Comparison of ENCODE assay signal across 12 cellular contexts in the genomic region with DNA sequence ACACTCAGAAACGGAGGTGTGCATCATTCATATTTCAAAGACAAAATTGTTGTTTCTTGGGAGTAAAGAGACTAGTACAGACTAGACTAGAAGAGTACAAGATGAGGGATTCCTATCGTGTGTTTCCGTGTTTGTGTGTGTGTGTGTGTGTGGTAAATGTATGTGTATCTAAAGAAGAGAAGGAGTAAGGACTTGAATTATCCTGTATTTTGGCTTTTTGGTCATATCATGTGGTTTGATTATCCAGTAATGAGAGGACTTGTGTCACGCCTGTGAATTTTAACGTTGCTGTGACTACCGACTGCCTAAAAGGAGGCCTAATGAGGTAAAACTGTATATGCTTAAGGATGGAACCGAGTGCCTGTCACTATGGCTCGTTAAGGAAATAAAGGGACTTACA. TPM values are rescaled to one million over a fixed set of nuclear protein-coding genes. Genes with fewer than 3 reads are reported as not detected.
A peak's percentile ranks its signal among the peaks of the same experiment; 100 is the strongest.
DNase-seq lines count a peak whose midpoint lies in the region; ATAC-seq, FAIRE-seq and TF ChIP-seq lines count a peak whose summit lies in the region.
"Had no signal": no experiment of that assay in that cellular context is flagged by ENCODE, and none has a peak within 500 bp of the region (broad histone marks: within the 10 kb centered on the region; RNA-seq: fewer than 3 reads in every experiment).

No MANE protein-coding gene starts in this region.

- peaks cover 6 to 23% (median 11%) of the 10 kb centered on the region in 11 experiments; a peak in 16 of 22 replicates for H3K9me3 ChIP-seq in BLaER1 treated with 17β-estradiol and CSF1 and Interleukin-3, amounts not matched to agents 10 nM and 100 nM (replicated peaks in 1 of 11)
- H3K9me3 ChIP-seq in left lung (no peaks in the 10 kb centered on the region), ovary (no peaks in the 10 kb centered on the region), small intestine (ENCODE audit: control insufficient read depth, low read depth) (no peaks in the 10 kb centered on the region)
- H3K9me3 ChIP-seq: suprapubic skin had no signal

- 94 to 97% (median 94%) methylated on average over 8 of the region's 8 CpGs for WGBS in ovary, 3 donors
- 95 to 98% (median 96%) methylated on average over 8 of the region's 8 CpGs for WGBS in small intestine, 3 donors

- no peak for TF ChIP-seq CTCF in left lung (IDR thresholded peaks at IDR 0.05)
- no peak for TF ChIP-seq CTCF in ovary (IDR thresholded peaks at IDR 0.05)

- peak overlapping the region; percentile 96 for H3K27ac Mint-ChIP-seq in activated T-helper 1 cell treated with anti-CD3 and anti-CD28 coated beads, Interleukin-12 subunit alpha, Interleukin-12 subunit beta, Interleukin-2, Interleukin-4 antibody, amounts not matched to agents 30 ng/mL and 10 ng/mL and 1 ng/mL, durations not matched to agents 14 hours and 24 hours and 36 hours

- H3K27ac ChIP-seq in BLaER1 treated with 17β-estradiol and CSF1 and Interleukin-3, amounts not matched to agents 10 nM and 100 nM = peak overlapping the region in 9 of 11 experiments; percentile 16 to 97 (median 64); a peak in 16 of 22 replicates
- peak overlapping the region; percentile 27 to 85 for H3K27ac ChIP-seq in left lung
- H3K27ac ChIP-seq in ovary = no peak overlapping the region
- peak overlapping the region in 1 of 2 donors; percentile 50 for H3K27ac ChIP-seq in small intestine (ENCODE audit: low read depth in 1 of 2, low read length in 1 of 2)
- H3K27ac ChIP-seq: suprapubic skin had no signal

- H3K4me1 Mint-ChIP-seq in activated T-helper 1 cell treated with anti-CD3 and anti-CD28 coated beads, Interleukin-12 subunit alpha, Interleukin-12 subunit beta, Interleukin-2, Interleukin-4 antibody, amounts not matched to agents 30 ng/mL and 10 ng/mL and 1 ng/mL, durations not matched to agents 14 hours and 24 hours and 36 hours (ENCODE audit: low read depth) = peaks cover 53% of the 10 kb centered on the region

- DNase-seq in GM18507 (ENCODE audit: extremely low spot score, insufficient read length, low read depth) = no peak
- DNase-seq in activated T-helper 1 cell treated with anti-CD3 and anti-CD28 coated beads, Interleukin-12 subunit alpha, Interleukin-12 subunit beta, Interleukin-2, Interleukin-4 antibody, amounts not matched to agents 30 ng/mL and 10 ng/mL and 1 ng/mL, durations not matched to agents 14 hours and 24 hours and 36 hours (ENCODE audit: low spot score) = no peak
- no peak for DNase-seq in left lung
- DNase-seq in NCI-H2196 treated with DMSO at 0.1 percent for 48 hours (lab: John Stamatoyannopoulos, UW; ENCODE audit: unreplicated experiment) = no peak
- no peak for DNase-seq in amniotic stem cell (lab: John Stamatoyannopoulos, UW)
- DNase-seq in ovary = no peak
- DNase-seq in small intestine = no peak
- DNase-seq: dorsolateral prefrontal cortex, NCI-H2171 had no signal

- no peak for TF ChIP-seq EP300 in ovary (IDR thresholded peaks at IDR 0.05)

- no peak for ATAC-seq in left lung

- peak overlapping the region; percentile 39 to 95 (median 62) for H3K4me2 ChIP-seq in BLaER1 treated with 17β-estradiol and CSF1 and Interleukin-3, amounts not matched to agents 10 nM and 100 nM

- H3K27me3 ChIP-seq in BLaER1 treated with 17β-estradiol and CSF1 and Interleukin-3, amounts not matched to agents 10 nM and 100 nM = no peaks in the 10 kb centered on the region
- H3K27me3 ChIP-seq in left lung = no peaks in the 10 kb centered on the region
- no peaks in the 10 kb centered on the region for H3K27me3 ChIP-seq in ovary
- H3K27me3 ChIP-seq in small intestine (ENCODE audit: control insufficient read depth in 2 of 2, insufficient read depth in 2 of 2, low read length in 2 of 2) = no peaks in the 10 kb centered on the region
- H3K27me3 ChIP-seq: dorsolateral prefrontal cortex, suprapubic skin had no signal

- H3K27me3 Mint-ChIP-seq in activated T-helper 1 cell treated with anti-CD3 and anti-CD28 coated beads, Interleukin-12 subunit alpha, Interleukin-12 subunit beta, Interleukin-2, Interleukin-4 antibody, amounts not matched to agents 30 ng/mL and 10 ng/mL and 1 ng/mL, durations not matched to agents 14 hours and 24 hours and 36 hours (ENCODE audit: insufficient read depth) = no peaks in the 10 kb centered on the region

- no peaks in the 10 kb centered on the region for H4K20me1 ChIP-seq in BLaER1 treated with 17β-estradiol and CSF1 and Interleukin-3, amounts not matched to agents 10 nM and 100 nM

- intact Hi-C loops in activated T-helper 1 cell treated with anti-CD3 and anti-CD28 coated beads, Interleukin-12 subunit alpha, Interleukin-12 subunit beta, Interleukin-2, Interleukin-4 antibody, amounts not matched to agents 30 ng/mL and 10 ng/mL and 1 ng/mL, durations not matched to agents 14 hours and 24 hours and 36 hours (cut with micrococcal nuclease) = loop anchor here (1.0 kb wide), 3 partner anchors 14 to 199 kb away; no protein-coding TSS in a partner anchor
- intact Hi-C loops in left lung (cut with DNase I) (no loop called here), ovary (cut with DNase I) (no loop called here)

- TF ChIP-seq POLR2A in ovary (IDR thresholded peaks at IDR 0.05) = no peak

- H3K4me3 Mint-ChIP-seq in activated T-helper 1 cell treated with anti-CD3 and anti-CD28 coated beads, Interleukin-12 subunit alpha, Interleukin-12 subunit beta, Interleukin-2, Interleukin-4 antibody, amounts not matched to agents 30 ng/mL and 10 ng/mL and 1 ng/mL, durations not matched to agents 14 hours and 24 hours and 36 hours = peak overlapping the region; percentile 75

- FAIRE-seq in GM18507 (lab: Jason Lieb, UNC) (peak; percentile 51), small intestine (lab: Jason Lieb, UNC) (no peak)
- FAIRE-seq: frontal cortex had no signal

- H3K9ac ChIP-seq in BLaER1 treated with 17β-estradiol and CSF1 and Interleukin-3, amounts not matched to agents 10 nM and 100 nM = peak overlapping the region in 4 of 11 experiments; percentile 60 to 88 (median 81); a peak in 8 of 22 replicates

- H3K9me3 Mint-ChIP-seq in activated T-helper 1 cell treated with anti-CD3 and anti-CD28 coated beads, Interleukin-12 subunit alpha, Interleukin-12 subunit beta, Interleukin-2, Interleukin-4 antibody, amounts not matched to agents 30 ng/mL and 10 ng/mL and 1 ng/mL, durations not matched to agents 14 hours and 24 hours and 36 hours = no peaks in the 10 kb centered on the region

- H3K4me3 ChIP-seq in BLaER1 treated with 17β-estradiol and CSF1 and Interleukin-3, amounts not matched to agents 10 nM and 100 nM = peak overlapping the region in 3 of 10 experiments; percentile 34 to 38 (median 36); a peak in 7 of 20 replicates
- H3K4me3 ChIP-seq in left lung (no peak overlapping the region), ovary (no peak overlapping the region), small intestine (ENCODE audit: low read depth in 1 of 2, low read length in 2 of 2) (no peak overlapping the region)
- H3K4me3 ChIP-seq: dorsolateral prefrontal cortex, suprapubic skin had no signal

- H3K36me3 Mint-ChIP-seq in activated T-helper 1 cell treated with anti-CD3 and anti-CD28 coated beads, Interleukin-12 subunit alpha, Interleukin-12 subunit beta, Interleukin-2, Interleukin-4 antibody, amounts not matched to agents 30 ng/mL and 10 ng/mL and 1 ng/mL, durations not matched to agents 14 hours and 24 hours and 36 hours (ENCODE audit: low read depth) = peaks cover 66% of the 10 kb centered on the region

- peaks cover 22 to 71% (median 48%) of the 10 kb centered on the region in 11 experiments for H3K36me3 ChIP-seq in BLaER1 treated with 17β-estradiol and CSF1 and Interleukin-3, amounts not matched to agents 10 nM and 100 nM
- peaks cover 0 to 55% of the 10 kb centered on the region in 2 donors for H3K36me3 ChIP-seq in left lung
- no peaks in the 10 kb centered on the region for H3K36me3 ChIP-seq in ovary
- peaks cover 5 to 9% of the 10 kb centered on the region in 2 donors for H3K36me3 ChIP-seq in small intestine (ENCODE audit: control insufficient read depth in 2 of 2, insufficient read depth in 2 of 2, low read length in 2 of 2)

- H3K4me1 ChIP-seq in BLaER1 treated with 17β-estradiol and CSF1 and Interleukin-3, amounts not matched to agents 10 nM and 100 nM = peaks cover 15 to 96% (median 24%) of the 10 kb centered on the region in 10 experiments
- peaks cover 0 to 26% of the 10 kb centered on the region in 2 donors for H3K4me1 ChIP-seq in left lung
- peaks cover 6% of the 10 kb centered on the region for H3K4me1 ChIP-seq in ovary (ENCODE audit: insufficient read depth)
- peaks cover 0 to 2% of the 10 kb centered on the region in 2 donors for H3K4me1 ChIP-seq in small intestine (ENCODE audit: control insufficient read depth in 2 of 2, insufficient read depth in 1 of 2, low read depth in 1 of 2, low read length in 1 of 2)

RNA-seq across cellular contexts. Expression of a gene that starts 44.4 kb away (rescaled TPM):
- total RNA-seq in activated T-helper 1 cell treated with anti-CD3 and anti-CD28 coated beads, Interleukin-12 subunit alpha, Interleukin-12 subunit beta, Interleukin-2, Interleukin-4 antibody, amounts not matched to agents 30 ng/mL and 10 ng/mL and 1 ng/mL, durations not matched to agents 14 hours and 24 hours and 36 hours = 1.7 and 2.3 TPM in 2 replicates
- total RNA-seq in left lung = 10 to 100 TPM; 16.8 to 22.0 TPM
- total RNA-seq in ovary = 10 to 100 TPM in 1 of 7 donors, 1 to 10 TPM in 6; 2.6 to 13.0 (median 3.6) TPM
- polyA plus RNA-seq in ovary = 1 to 10 TPM; 1.2 to 3.7 TPM
- polyA plus RNA-seq in small intestine = 10 to 100 TPM; 18.3 to 24.4 (median 18.4) TPM

Comparison
In these comparisons a context has a peak if more than half of its experiments do, and no peak if none do; other contexts are left out.
1. H3K27ac ChIP-seq: peak in BLaER1 treated with 17β-estradiol and CSF1 and Interleukin-3, amounts not matched to agents 10 nM and 100 nM (9 of 11) and left lung (2 of 2); none in ovary (0 of 2).